ENCODE assay signal across 2 cellular contexts in genomic region chr3:42905740-42906084, GRCh38.
TF ChIP-seq lines count a peak whose summit lies in the region.

No MANE protein-coding gene starts in this region.

TF ChIP-seq in liver, 16 proteins besides CTCF, POLR2A, EP300 and RAD21:
- TF ChIP-seq ATF3 (IDR thresholded peaks at IDR 0.05), result no peak
- no peak for TF ChIP-seq REST (IDR thresholded peaks at IDR 0.05)
- TF ChIP-seq EGR1 (IDR thresholded peaks at IDR 0.05; ENCODE audit: low read depth in 2 of 2), result no peak
- TF ChIP-seq FOXA1 (IDR thresholded peaks at IDR 0.05), result no peak
- TF ChIP-seq JUND (IDR thresholded peaks at IDR 0.05), result no peak
- no peak for TF ChIP-seq SP1 (IDR thresholded peaks at IDR 0.05)
- TF ChIP-seq MAX (IDR thresholded peaks at IDR 0.05), result no peak
- no peak for TF ChIP-seq NR2F2 (IDR thresholded peaks at IDR 0.05)
- no peak for TF ChIP-seq HNF4G (IDR thresholded peaks at IDR 0.05)
- no peak for TF ChIP-seq ZBTB33 (IDR thresholded peaks at IDR 0.05)
- no peak for TF ChIP-seq TAF1 (conservative IDR thresholded peaks at IDR 0.05)

TF ChIP-seq in HepG2, 621 proteins besides CTCF, POLR2A, EP300 and RAD21:
- TF ChIP-seq ZFYVE20 (CRISPR knock-in tag; IDR thresholded peaks at IDR 0.05; ENCODE audit: borderline replicate concordance, low read depth), result no peak
- no peak for TF ChIP-seq ZNF512 (CRISPR knock-in tag; IDR thresholded peaks at IDR 0.05)
- no peak for TF ChIP-seq PLSCR1 (CRISPR knock-in tag; IDR thresholded peaks at IDR 0.05; ENCODE audit: borderline replicate concordance)
- TF ChIP-seq RFX3 (CRISPR knock-in tag; IDR thresholded peaks at IDR 0.05), result no peak
- no peak for TF ChIP-seq ZFP90 (CRISPR knock-in tag; IDR thresholded peaks at IDR 0.05; ENCODE audit: borderline replicate concordance)
- TF ChIP-seq SNAPC5 (CRISPR knock-in tag; IDR thresholded peaks at IDR 0.05; ENCODE audit: borderline replicate concordance), result no peak
- TF ChIP-seq FOXP4 (CRISPR knock-in tag; IDR thresholded peaks at IDR 0.05), result no peak
- no peak for TF ChIP-seq ZNF546 (CRISPR knock-in tag; conservative IDR thresholded peaks at IDR 0.05)
- no peak for TF ChIP-seq MBD4 (IDR thresholded peaks at IDR 0.05; ENCODE audit: borderline replicate concordance, low read length)
- TF ChIP-seq MZF1 (CRISPR knock-in tag; IDR thresholded peaks at IDR 0.05; ENCODE audit: borderline replicate concordance), result no peak
- no peak for TF ChIP-seq SOX13 (IDR thresholded peaks at IDR 0.05)
- no peak for TF ChIP-seq SOX13 (CRISPR knock-in tag; conservative IDR thresholded peaks at IDR 0.05 in 1 of 2, IDR thresholded peaks at IDR 0.05 in 1 of 2)
